In the genomic region with DNA sequence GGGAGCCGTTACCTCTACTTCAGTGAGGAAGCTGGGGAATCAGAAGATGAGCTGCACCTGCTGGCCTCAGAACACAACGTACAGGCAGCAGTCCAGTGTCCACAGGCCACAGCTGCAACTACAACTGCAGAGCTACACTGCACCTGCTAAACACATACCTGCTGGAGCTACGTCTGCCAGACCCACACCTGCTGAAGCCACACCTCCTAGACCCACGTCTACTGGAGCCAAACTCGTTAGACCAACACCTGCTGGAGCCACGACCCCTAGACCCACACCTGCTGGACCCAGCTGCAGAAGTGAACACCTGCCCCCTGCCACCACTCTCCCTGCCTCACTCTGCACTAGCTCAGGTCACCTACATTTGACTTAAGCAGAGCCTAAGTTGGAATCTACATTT, we compare ENCODE assay signal across 26 cellular contexts.
A peak's percentile ranks its signal among the peaks of the same experiment; 100 is the strongest.
DNase-seq lines count a peak whose midpoint lies in the region; ATAC-seq and TF ChIP-seq lines count a peak whose summit lies in the region.
"Had no signal": no experiment of that assay in that cellular context is flagged by ENCODE, and none has a peak within 500 bp of the region (broad histone marks: within the 10 kb centered on the region; RNA-seq: fewer than 3 reads in every experiment).

No MANE protein-coding gene starts in this region.

- intact Hi-C loops in transverse colon (cut with DNase I; ENCODE audit: low total_unique reads) (no loop called here), Right ventricle myocardium superior (cut with DNase I) (no loop called here)

- TF ChIP-seq EP300 in transverse colon (IDR thresholded peaks at IDR 0.05; ENCODE audit: low read depth), result no peak

- in situ Hi-C loops in transverse colon (cut with MboI; ENCODE audit: low pct_ligation_motif_present in 1 of 4, low pct_unique_long_range_greater_than_20kb in 1 of 4, low sequenced_read_pairs in 3 of 4), result no loop called here

- no peaks in the 10 kb centered on the region for H3K36me3 ChIP-seq in transverse colon
- H3K36me3 ChIP-seq: BLaER1, cardiac muscle cell, esophagus squamous epithelium, prostate gland, tibial nerve had no signal

- DNase-seq in NCI-H1417 (lab: John Stamatoyannopoulos, UW) (peak; percentile 15 to 47 (median 35)), NCI-H1417 treated with DMSO at 0.1 percent for 48 hours (lab: John Stamatoyannopoulos, UW) (no peak), NCI-H2196 treated with DMSO at 0.1 percent for 48 hours (lab: John Stamatoyannopoulos, UW; ENCODE audit: unreplicated experiment) (peak; percentile 65), transverse colon (peak; percentile 10), Right ventricle myocardium superior (no peak)
- no peak for DNase-seq in activated CD4-positive, alpha-beta T cell treated with anti-CD3 and anti-CD28 coated beads for 1 hour
- DNase-seq: 8988T; activated CD4-positive, CD25-positive, alpha-beta regulatory T cell; DMS 273 treated with DMSO at 0.1 percent for 48 hours; effector CD4-positive, alpha-beta T cell; esophagus squamous epithelium; immature natural killer cell; Karpas-422; natural killer cell; NCI-H1694 treated with DMSO at 0.1 percent for 48 hours; SIG-M5; T-helper 2 cell had no signal

- TF ChIP-seq POLR2A in transverse colon (IDR thresholded peaks at IDR 0.05), result no peak

- no peak for TF ChIP-seq CTCF in transverse colon (IDR thresholded peaks at IDR 0.05)

- H3K27me3 ChIP-seq in transverse colon, result no peaks in the 10 kb centered on the region

- H3K4me1 ChIP-seq in transverse colon, result peaks cover 3 to 9% (median 8%) of the 10 kb centered on the region in 4 donors
- H3K4me1 ChIP-seq: prostate gland had no signal

- no peak overlapping the region for H3K4me3 ChIP-seq in transverse colon
- H3K4me3 ChIP-seq: BLaER1, cardiac muscle cell, esophagus squamous epithelium, lung, prostate gland, tibial nerve had no signal

- no peaks in the 10 kb centered on the region for H3K9me3 ChIP-seq in transverse colon
- H3K9me3 ChIP-seq: esophagus squamous epithelium, prostate gland, tibial nerve had no signal

- no peak overlapping the region for H3K27ac ChIP-seq in transverse colon
- H3K27ac ChIP-seq: BLaER1, cardiac muscle cell, esophagus squamous epithelium, prostate gland, tibial nerve had no signal

- 54% methylated on average over 6 of the region's 6 CpGs; no CpG with 5 or more reads in 1 of the 2 donors for WGBS in transverse colon (ENCODE audit: low coverage in 1 of 2), 2 donors

- ATAC-seq in esophagus mucosa (peak; percentile 10), GM19351 (IDR thresholded peaks at IDR 0.05; ENCODE audit: unreplicated experiment) (no peak), Right ventricle myocardium superior (ENCODE audit: poor library complexity) (no peak)
- ATAC-seq: activated T-helper 17 cell treated with anti-CD3 and anti-CD28 coated beads, Interleukin-2, amount 50 U/mL, for 72 hours; HCT116; natural killer cell had no signal

Comparison
In these comparisons a context has a peak if more than half of its experiments do, and no peak if none do; other contexts are left out.
1. DNase-seq: peak in NCI-H1417 (3 of 3), NCI-H2196 treated with DMSO at 0.1 percent for 48 hours (single experiment) and transverse colon (single experiment); none in NCI-H1417 treated with DMSO at 0.1 percent for 48 hours (single experiment), Right ventricle myocardium superior (single experiment) and activated CD4-positive, alpha-beta T cell treated with anti-CD3 and anti-CD28 coated beads for 1 hour (single experiment).